In the genomic region with DNA sequence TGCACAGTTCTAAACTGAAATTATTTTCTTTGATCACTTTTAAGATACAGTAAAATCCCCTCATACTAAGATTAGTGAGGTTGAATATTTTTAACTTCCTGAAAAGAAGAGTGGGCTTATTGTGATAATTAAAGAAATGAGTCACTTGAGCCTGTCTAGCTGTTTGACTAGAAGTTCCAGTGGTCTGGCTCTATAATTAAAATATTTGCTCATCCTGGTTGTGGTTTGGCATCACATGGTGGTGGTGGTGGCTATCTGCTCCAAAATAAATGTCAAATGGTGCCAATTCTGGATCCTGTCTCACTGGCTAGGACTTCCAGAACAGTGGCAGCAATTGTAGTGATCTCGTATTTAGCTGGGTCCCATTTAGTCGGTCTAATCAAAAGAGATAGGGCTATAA, we compare ENCODE assay signal across 8 cellular contexts. TPM values are rescaled to one million over a fixed set of nuclear protein-coding genes. Genes with fewer than 3 reads are reported as not detected.
DNase-seq lines count a peak whose midpoint lies in the region; ATAC-seq lines count a peak whose summit lies in the region.

No MANE protein-coding gene starts in this region.

- H3K27ac ChIP-seq in SJCRH30 = no peak overlapping the region

- no peaks in the 10 kb centered on the region for H3K9me3 ChIP-seq in SJCRH30 (replicated peaks)

- H3K4me1 ChIP-seq in SJCRH30 = peaks cover 12% of the 10 kb centered on the region

- no peaks in the 10 kb centered on the region for H3K27me3 ChIP-seq in SJCRH30

- DNase-seq in A172 (ENCODE audit: low spot score) (peak; percentile 50), SJCRH30 (peak; percentile 18 to 45), COLO668 (lab: John Stamatoyannopoulos, UW; ENCODE audit: unreplicated experiment) (no peak), NCI-H1930 (lab: John Stamatoyannopoulos, UW) (no peak), HuH-7.5 (ENCODE audit: low spot score) (no peak), D341Med (ENCODE audit: low spot score) (no peak)

- ATAC-seq in GM18907 (IDR thresholded peaks at IDR 0.05; ENCODE audit: unreplicated experiment) (peak; percentile 54), HG03175 (IDR thresholded peaks at IDR 0.05; ENCODE audit: unreplicated experiment) (peak; percentile 45)

- H3K36me3 ChIP-seq in SJCRH30 = no peaks in the 10 kb centered on the region

- no peak overlapping the region for H3K4me3 ChIP-seq in SJCRH30

RNA-seq across cellular contexts. Expression of a gene that starts 8.6 kb away (rescaled TPM):
- total RNA-seq in A172 (2014; rRNA removed; shearing (Covaris generic)) = 9.0 and 15.3 TPM in 2 replicates
- 3.4 and 4.4 TPM in 2 replicates for total RNA-seq in SJCRH30 (2014; rRNA removed; shearing (Covaris generic))

Comparison
In these comparisons a context has a peak if more than half of its experiments do, and no peak if none do; other contexts are left out.
1. DNase-seq: peak in A172 (single experiment) and SJCRH30 (2 of 2); none in COLO668 (single experiment), NCI-H1930 (0 of 2), HuH-7.5 (single experiment) and D341Med (single experiment).